In the genomic region with DNA sequence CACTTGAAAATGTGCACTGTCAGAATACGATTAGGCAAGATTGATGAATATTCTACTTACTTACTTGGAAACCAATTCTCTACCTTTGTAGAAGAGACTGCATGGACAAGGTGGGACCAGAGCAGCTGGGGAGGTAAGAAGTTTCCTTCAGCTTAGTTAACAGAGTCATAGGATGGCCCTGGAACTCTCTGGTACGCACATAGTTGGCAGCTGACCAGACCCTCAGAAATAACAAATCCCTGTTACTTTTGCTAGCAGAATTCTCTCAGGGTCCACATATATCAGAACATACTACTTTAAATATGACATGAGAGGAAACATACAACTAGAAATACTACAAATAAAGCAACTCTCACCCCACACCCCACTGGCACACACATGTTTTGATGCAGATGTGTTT, we compare ENCODE assay signal across 1 cellular context.
TF ChIP-seq lines count a peak whose summit lies in the region.

No MANE protein-coding gene starts in this region.

TF ChIP-seq in GM23338, 12 proteins besides CTCF, POLR2A, EP300 and RAD21 (continued from another document):
- TF ChIP-seq, protein P1, sequence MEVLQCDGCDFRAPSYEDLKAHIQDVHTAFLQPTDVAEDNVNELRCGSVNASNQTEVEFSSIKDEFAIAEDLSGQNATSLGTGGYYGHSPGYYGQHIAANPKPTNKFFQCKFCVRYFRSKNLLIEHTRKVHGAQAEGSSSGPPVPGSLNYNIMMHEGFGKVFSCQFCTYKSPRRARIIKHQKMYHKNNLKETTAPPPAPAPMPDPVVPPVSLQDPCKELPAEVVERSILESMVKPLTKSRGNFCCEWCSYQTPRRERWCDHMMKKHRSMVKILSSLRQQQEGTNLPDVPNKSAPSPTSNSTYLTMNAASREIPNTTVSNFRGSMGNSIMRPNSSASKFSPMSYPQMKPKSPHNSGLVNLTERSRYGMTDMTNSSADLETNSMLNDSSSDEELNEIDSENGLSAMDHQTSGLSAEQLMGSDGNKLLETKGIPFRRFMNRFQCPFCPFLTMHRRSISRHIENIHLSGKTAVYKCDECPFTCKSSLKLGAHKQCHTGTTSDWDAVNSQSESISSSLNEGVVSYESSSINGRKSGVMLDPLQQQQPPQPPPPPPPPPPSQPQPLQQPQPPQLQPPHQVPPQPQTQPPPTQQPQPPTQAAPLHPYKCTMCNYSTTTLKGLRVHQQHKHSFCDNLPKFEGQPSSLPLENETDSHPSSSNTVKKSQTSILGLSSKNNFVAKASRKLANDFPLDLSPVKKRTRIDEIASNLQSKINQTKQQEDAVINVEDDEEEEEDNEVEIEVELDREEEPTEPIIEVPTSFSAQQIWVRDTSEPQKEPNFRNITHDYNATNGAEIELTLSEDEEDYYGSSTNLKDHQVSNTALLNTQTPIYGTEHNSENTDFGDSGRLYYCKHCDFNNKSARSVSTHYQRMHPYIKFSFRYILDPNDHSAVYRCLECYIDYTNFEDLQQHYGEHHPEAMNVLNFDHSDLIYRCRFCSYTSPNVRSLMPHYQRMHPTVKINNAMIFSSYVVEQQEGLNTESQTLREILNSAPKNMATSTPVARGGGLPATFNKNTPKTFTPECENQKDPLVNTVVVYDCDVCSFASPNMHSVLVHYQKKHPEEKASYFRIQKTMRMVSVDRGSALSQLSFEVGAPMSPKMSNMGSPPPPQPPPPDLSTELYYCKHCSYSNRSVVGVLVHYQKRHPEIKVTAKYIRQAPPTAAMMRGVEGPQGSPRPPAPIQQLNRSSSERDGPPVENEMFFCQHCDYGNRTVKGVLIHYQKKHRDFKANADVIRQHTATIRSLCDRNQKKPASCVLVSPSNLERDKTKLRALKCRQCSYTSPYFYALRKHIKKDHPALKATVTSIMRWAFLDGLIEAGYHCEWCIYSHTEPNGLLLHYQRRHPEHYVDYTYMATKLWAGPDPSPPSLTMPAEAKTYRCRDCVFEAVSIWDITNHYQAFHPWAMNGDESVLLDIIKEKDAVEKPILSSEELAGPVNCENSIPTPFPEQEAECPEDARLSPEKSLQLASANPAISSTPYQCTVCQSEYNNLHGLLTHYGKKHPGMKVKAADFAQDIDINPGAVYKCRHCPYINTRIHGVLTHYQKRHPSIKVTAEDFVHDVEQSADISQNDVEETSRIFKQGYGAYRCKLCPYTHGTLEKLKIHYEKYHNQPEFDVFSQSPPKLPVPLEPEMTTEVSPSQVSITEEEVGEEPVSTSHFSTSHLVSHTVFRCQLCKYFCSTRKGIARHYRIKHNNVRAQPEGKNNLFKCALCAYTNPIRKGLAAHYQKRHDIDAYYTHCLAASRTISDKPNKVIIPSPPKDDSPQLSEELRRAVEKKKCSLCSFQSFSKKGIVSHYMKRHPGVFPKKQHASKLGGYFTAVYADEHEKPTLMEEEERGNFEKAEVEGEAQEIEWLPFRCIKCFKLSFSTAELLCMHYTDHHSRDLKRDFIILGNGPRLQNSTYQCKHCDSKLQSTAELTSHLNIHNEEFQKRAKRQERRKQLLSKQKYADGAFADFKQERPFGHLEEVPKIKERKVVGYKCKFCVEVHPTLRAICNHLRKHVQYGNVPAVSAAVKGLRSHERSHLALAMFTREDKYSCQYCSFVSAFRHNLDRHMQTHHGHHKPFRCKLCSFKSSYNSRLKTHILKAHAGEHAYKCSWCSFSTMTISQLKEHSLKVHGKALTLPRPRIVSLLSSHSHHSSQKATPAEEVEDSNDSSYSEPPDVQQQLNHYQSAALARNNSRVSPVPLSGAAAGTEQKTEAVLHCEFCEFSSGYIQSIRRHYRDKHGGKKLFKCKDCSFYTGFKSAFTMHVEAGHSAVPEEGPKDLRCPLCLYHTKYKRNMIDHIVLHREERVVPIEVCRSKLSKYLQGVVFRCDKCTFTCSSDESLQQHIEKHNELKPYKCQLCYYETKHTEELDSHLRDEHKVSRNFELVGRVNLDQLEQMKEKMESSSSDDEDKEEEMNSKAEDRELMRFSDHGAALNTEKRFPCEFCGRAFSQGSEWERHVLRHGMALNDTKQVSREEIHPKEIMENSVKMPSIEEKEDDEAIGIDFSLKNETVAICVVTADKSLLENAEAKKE (CRISPR knock-in tag; IDR thresholded peaks at IDR 0.05): no peak
- TF ChIP-seq, protein P2, sequence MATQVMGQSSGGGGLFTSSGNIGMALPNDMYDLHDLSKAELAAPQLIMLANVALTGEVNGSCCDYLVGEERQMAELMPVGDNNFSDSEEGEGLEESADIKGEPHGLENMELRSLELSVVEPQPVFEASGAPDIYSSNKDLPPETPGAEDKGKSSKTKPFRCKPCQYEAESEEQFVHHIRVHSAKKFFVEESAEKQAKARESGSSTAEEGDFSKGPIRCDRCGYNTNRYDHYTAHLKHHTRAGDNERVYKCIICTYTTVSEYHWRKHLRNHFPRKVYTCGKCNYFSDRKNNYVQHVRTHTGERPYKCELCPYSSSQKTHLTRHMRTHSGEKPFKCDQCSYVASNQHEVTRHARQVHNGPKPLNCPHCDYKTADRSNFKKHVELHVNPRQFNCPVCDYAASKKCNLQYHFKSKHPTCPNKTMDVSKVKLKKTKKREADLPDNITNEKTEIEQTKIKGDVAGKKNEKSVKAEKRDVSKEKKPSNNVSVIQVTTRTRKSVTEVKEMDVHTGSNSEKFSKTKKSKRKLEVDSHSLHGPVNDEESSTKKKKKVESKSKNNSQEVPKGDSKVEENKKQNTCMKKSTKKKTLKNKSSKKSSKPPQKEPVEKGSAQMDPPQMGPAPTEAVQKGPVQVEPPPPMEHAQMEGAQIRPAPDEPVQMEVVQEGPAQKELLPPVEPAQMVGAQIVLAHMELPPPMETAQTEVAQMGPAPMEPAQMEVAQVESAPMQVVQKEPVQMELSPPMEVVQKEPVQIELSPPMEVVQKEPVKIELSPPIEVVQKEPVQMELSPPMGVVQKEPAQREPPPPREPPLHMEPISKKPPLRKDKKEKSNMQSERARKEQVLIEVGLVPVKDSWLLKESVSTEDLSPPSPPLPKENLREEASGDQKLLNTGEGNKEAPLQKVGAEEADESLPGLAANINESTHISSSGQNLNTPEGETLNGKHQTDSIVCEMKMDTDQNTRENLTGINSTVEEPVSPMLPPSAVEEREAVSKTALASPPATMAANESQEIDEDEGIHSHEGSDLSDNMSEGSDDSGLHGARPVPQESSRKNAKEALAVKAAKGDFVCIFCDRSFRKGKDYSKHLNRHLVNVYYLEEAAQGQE (IDR thresholded peaks at IDR 0.05; ENCODE audit: unreplicated experiment): no peak
- no peak for TF ChIP-seq ZNF114 (CRISPR knock-in tag; IDR thresholded peaks at IDR 0.05)
- no peak for TF ChIP-seq POLR2AphosphoS5 (IDR thresholded peaks at IDR 0.05; ENCODE audit: low read depth)
- no peak for TF ChIP-seq CREB1 (CRISPR knock-in tag; IDR thresholded peaks at IDR 0.05; ENCODE audit: low read depth)
